10 cellular contexts compared by ENCODE assay signal in genomic region chr4:125368684-125369083, GRCh38. TPM values are rescaled to one million over a fixed set of nuclear protein-coding genes. Genes with fewer than 3 reads are reported as not detected.
A peak's percentile ranks its signal among the peaks of the same experiment; 100 is the strongest.
DNase-seq lines count a peak whose midpoint lies in the region; ATAC-seq, FAIRE-seq and TF ChIP-seq lines count a peak whose summit lies in the region.
"Had no signal": no experiment of that assay in that cellular context is flagged by ENCODE, and none has a peak within 500 bp of the region (broad histone marks: within the 10 kb centered on the region; RNA-seq: fewer than 3 reads in every experiment).

No MANE protein-coding gene starts in this region.

- H3K9me3 Mint-ChIP-seq in activated T-helper 1 cell treated with anti-CD3 and anti-CD28 coated beads, Interleukin-12 subunit alpha, Interleukin-12 subunit beta, Interleukin-2, Interleukin-4 antibody, amounts not matched to agents 30 ng/mL and 10 ng/mL and 1 ng/mL, durations not matched to agents 14 hours and 24 hours and 36 hours, result no peaks in the 10 kb centered on the region

- intact Hi-C loops in right lobe of liver (cut with DNase I) (no loop called here), upper lobe of right lung (cut with DNase I) (no loop called here)
- intact Hi-C loops in activated T-helper 1 cell treated with anti-CD3 and anti-CD28 coated beads, Interleukin-12 subunit alpha, Interleukin-12 subunit beta, Interleukin-2, Interleukin-4 antibody, amounts not matched to agents 30 ng/mL and 10 ng/mL and 1 ng/mL, durations not matched to agents 14 hours and 24 hours and 36 hours (cut with micrococcal nuclease), result no loop called here

- DNase-seq in LHCN-M2 (ENCODE audit: low read depth) (peak; percentile 77), cardiac fibroblast (ENCODE audit: low read depth in 2 of 2) (peak; percentile 88 to 91), right lobe of liver (no peak), upper lobe of right lung (no peak), GM12891 (ENCODE audit: insufficient read length, low spot score) (no peak)
- no peak for DNase-seq in activated T-helper 1 cell treated with anti-CD3 and anti-CD28 coated beads, Interleukin-12 subunit alpha, Interleukin-12 subunit beta, Interleukin-2, Interleukin-4 antibody, amounts not matched to agents 30 ng/mL and 10 ng/mL and 1 ng/mL, durations not matched to agents 14 hours and 24 hours and 36 hours (ENCODE audit: low spot score)
- DNase-seq: left colon had no signal

- H3K4me3 ChIP-seq in cardiac fibroblast (replicated peaks in 1 of 2; ENCODE audit: low read depth in 2 of 2, low read length in 2 of 2), result peak overlapping the region; percentile 25 to 29
- peak overlapping the region; percentile 35 to 50 (median 48) for H3K4me3 ChIP-seq in right lobe of liver
- peak overlapping the region; percentile 32 for H3K4me3 ChIP-seq in upper lobe of right lung
- H3K4me3 ChIP-seq: HAP-1 had no signal

- peak in 3 of 4 donors; percentile 40 to 52 (median 42) for ATAC-seq in right lobe of liver
- no peak for ATAC-seq in upper lobe of right lung
- no peak for ATAC-seq in GM18505 (IDR thresholded peaks at IDR 0.05; ENCODE audit: unreplicated experiment)
- ATAC-seq: activated CD4-positive, CD25-positive, alpha-beta regulatory T cell treated with anti-CD3 and anti-CD28 coated beads, Interleukin-2, amount 50 U/mL, for 24 hours; left colon had no signal

- no peaks in the 10 kb centered on the region for H3K4me1 ChIP-seq in right lobe of liver
- H3K4me1 ChIP-seq in upper lobe of right lung, result peaks cover 3% of the 10 kb centered on the region

- no peaks in the 10 kb centered on the region for H3K27me3 ChIP-seq in right lobe of liver
- no peaks in the 10 kb centered on the region for H3K27me3 ChIP-seq in upper lobe of right lung

- H3K9me3 ChIP-seq in right lobe of liver (no peaks in the 10 kb centered on the region), upper lobe of right lung (no peaks in the 10 kb centered on the region)
- H3K9me3 ChIP-seq: HAP-1 had no signal

- WGBS in right lobe of liver (ENCODE audit: insufficient coverage, low coverage, low lambda C conversion rate, missing lambda C conversion rate), result 20% methylated on average over 3 of the region's 3 CpGs

- TF ChIP-seq CTCF in cardiac fibroblast (IDR thresholded peaks at IDR 0.05; ENCODE audit: low read depth, low read length) (no peak), right lobe of liver (IDR thresholded peaks at IDR 0.05) (no peak), upper lobe of right lung (IDR thresholded peaks at IDR 0.05) (no peak)

- TF ChIP-seq POLR2A in right lobe of liver (IDR thresholded peaks at IDR 0.05), result no peak
- no peak for TF ChIP-seq POLR2A in GM12891 (IDR thresholded peaks at IDR 0.05; ENCODE audit: low read depth, low read length)
- TF ChIP-seq POLR2A in GM18505 (IDR thresholded peaks at IDR 0.05; ENCODE audit: borderline replicate concordance, extremely low read depth, insufficient read depth, insufficient read length), result no peak

- H3K36me3 Mint-ChIP-seq in activated T-helper 1 cell treated with anti-CD3 and anti-CD28 coated beads, Interleukin-12 subunit alpha, Interleukin-12 subunit beta, Interleukin-2, Interleukin-4 antibody, amounts not matched to agents 30 ng/mL and 10 ng/mL and 1 ng/mL, durations not matched to agents 14 hours and 24 hours and 36 hours (ENCODE audit: low read depth), result no peaks in the 10 kb centered on the region

- H3K27ac ChIP-seq in right lobe of liver, result peak overlapping the region in 2 of 3 donors; percentile 36 to 65
- H3K27ac ChIP-seq in upper lobe of right lung, result no peak overlapping the region

- no peaks in the 10 kb centered on the region for H3K27me3 Mint-ChIP-seq in activated T-helper 1 cell treated with anti-CD3 and anti-CD28 coated beads, Interleukin-12 subunit alpha, Interleukin-12 subunit beta, Interleukin-2, Interleukin-4 antibody, amounts not matched to agents 30 ng/mL and 10 ng/mL and 1 ng/mL, durations not matched to agents 14 hours and 24 hours and 36 hours (ENCODE audit: insufficient read depth)

- H3K4me1 Mint-ChIP-seq in activated T-helper 1 cell treated with anti-CD3 and anti-CD28 coated beads, Interleukin-12 subunit alpha, Interleukin-12 subunit beta, Interleukin-2, Interleukin-4 antibody, amounts not matched to agents 30 ng/mL and 10 ng/mL and 1 ng/mL, durations not matched to agents 14 hours and 24 hours and 36 hours (ENCODE audit: low read depth), result no peaks in the 10 kb centered on the region

- no peak overlapping the region for H3K4me3 Mint-ChIP-seq in activated T-helper 1 cell treated with anti-CD3 and anti-CD28 coated beads, Interleukin-12 subunit alpha, Interleukin-12 subunit beta, Interleukin-2, Interleukin-4 antibody, amounts not matched to agents 30 ng/mL and 10 ng/mL and 1 ng/mL, durations not matched to agents 14 hours and 24 hours and 36 hours

- FAIRE-seq in GM12891 (lab: Jason Lieb, UNC), result no peak

- no peak overlapping the region for H3K27ac Mint-ChIP-seq in activated T-helper 1 cell treated with anti-CD3 and anti-CD28 coated beads, Interleukin-12 subunit alpha, Interleukin-12 subunit beta, Interleukin-2, Interleukin-4 antibody, amounts not matched to agents 30 ng/mL and 10 ng/mL and 1 ng/mL, durations not matched to agents 14 hours and 24 hours and 36 hours

- H3K36me3 ChIP-seq in right lobe of liver (no peaks in the 10 kb centered on the region), upper lobe of right lung (no peaks in the 10 kb centered on the region)
- H3K36me3 ChIP-seq: HAP-1 had no signal

TF ChIP-seq in GM12891, 5 proteins besides CTCF, POLR2A, EP300 and RAD21:
- TF ChIP-seq POU2F2 (IDR thresholded peaks at IDR 0.05; ENCODE audit: low read depth, low read length) (no peak), TAF1 (IDR thresholded peaks at IDR 0.05; ENCODE audit: low read depth, low read length) (no peak), SPI1 (IDR thresholded peaks at IDR 0.05; ENCODE audit: low read depth, low read length) (no peak), POLR2AphosphoS5 (IDR thresholded peaks at IDR 0.05; ENCODE audit: low read depth, low read length) (no peak), PAX5 (IDR thresholded peaks at IDR 0.05; ENCODE audit: insufficient read depth, low read length, severe bottlenecking) (no peak)

RNA-seq across cellular contexts. Expression of gene FAT4, which starts 53.9 kb away (rescaled TPM):
- total RNA-seq in LHCN-M2 (2014; rRNA removed) (12.1 TPM in 2 replicates), right lobe of liver (1 to 10 TPM; 2.8 to 4.6 (median 3.6) TPM), upper lobe of right lung (17.9 TPM)
- 2.6 TPM for polyA plus RNA-seq in LHCN-M2 (2012)
- polyA plus RNA-seq in GM12891 (2012; ENCODE audit: low read depth, missing spikeins), result not detected
- total RNA-seq in activated T-helper 1 cell treated with anti-CD3 and anti-CD28 coated beads, Interleukin-12 subunit alpha, Interleukin-12 subunit beta, Interleukin-2, Interleukin-4 antibody, amounts not matched to agents 30 ng/mL and 10 ng/mL and 1 ng/mL, durations not matched to agents 14 hours and 24 hours and 36 hours, result not detected in 2 replicates

Comparison
In these comparisons a context has a peak if more than half of its experiments do, and no peak if none do; other contexts are left out.
1. DNase-seq: peak in LHCN-M2 (single experiment) and cardiac fibroblast (2 of 2); none in right lobe of liver (0 of 3), upper lobe of right lung (single experiment), GM12891 (single experiment) and activated T-helper 1 cell treated with anti-CD3 and anti-CD28 coated beads, Interleukin-12 subunit alpha, Interleukin-12 subunit beta, Interleukin-2, Interleukin-4 antibody, amounts not matched to agents 30 ng/mL and 10 ng/mL and 1 ng/mL, durations not matched to agents 14 hours and 24 hours and 36 hours (single experiment).
2. ATAC-seq: peak in right lobe of liver (3 of 4); none in upper lobe of right lung (single experiment) and GM18505 (single experiment).
3. Peak in every context shown above with its lines, with median percentiles within 50 percentile points of each other: H3K4me3 ChIP-seq.